8 cellular contexts compared by ENCODE assay signal in genomic region chr19:30666301-30666803, GRCh38.
DNase-seq lines count a peak whose midpoint lies in the region; ATAC-seq, FAIRE-seq and TF ChIP-seq lines count a peak whose summit lies in the region.

No MANE protein-coding gene starts in this region.

- CTCF ChIA-PET in A549 (lab: Yijun Ruan, JAX), result interaction anchor here (0.6 to 15.9 kb wide), 53 partner anchors 9 to 1956 kb away, joined by 3 to 298 read pairs (median 4); no protein-coding TSS in a partner anchor

- H3K4me2 ChIP-seq in A549 (no peak overlapping the region), parathyroid adenoma (ENCODE audit: low read length) (no peak overlapping the region)

- no peak for TF ChIP-seq EP300 in A549 (IDR thresholded peaks at IDR 0.05)

- no peak overlapping the region for H3K27ac ChIP-seq in A549
- H3K27ac ChIP-seq in parathyroid adenoma, result no peak overlapping the region

- no peak overlapping the region for H3K9ac ChIP-seq in parathyroid adenoma

- H3K4me1 ChIP-seq in A549 (peaks cover 8% of the 10 kb centered on the region; the same call in 1 of the 3 replicates), parathyroid adenoma (no peaks in the 10 kb centered on the region)

- no peak overlapping the region for H2AFZ ChIP-seq in parathyroid adenoma

- ATAC-seq in A549 (peak; percentile 30 to 73; a peak in 4 of 6 replicates), HG03565 (IDR thresholded peaks at IDR 0.05; ENCODE audit: unreplicated experiment) (no peak)

- TF ChIP-seq CTCF in A549 (IDR thresholded peaks at IDR 0.05) (peak; percentile 95), GM10266 (IDR thresholded peaks at IDR 0.05; ENCODE audit: control insufficient read depth, insufficient read depth, low read depth, missing control alignments) (peak; percentile 94), fibroblast of villous mesenchyme (IDR thresholded peaks at IDR 0.05; ENCODE audit: insufficient read depth, low read depth, low read length) (peak; percentile 98), parathyroid adenoma (IDR thresholded peaks at IDR 0.05) (peak; percentile 81)

- H3K9me3 ChIP-seq in A549 (no peaks in the 10 kb centered on the region), parathyroid adenoma (ENCODE audit: control insufficient read depth, low read length) (no peaks in the 10 kb centered on the region)

- peak; percentile 85 to 90 for TF ChIP-seq RAD21 in A549 (conservative IDR thresholded peaks at IDR 0.05 in 1 of 2, IDR thresholded peaks at IDR 0.05 in 1 of 2)

- DNase-seq in A549 (ENCODE audit: low read depth in 1 of 2, low spot score in 1 of 2) (peak; percentile 48 to 66), GM10266 (ENCODE audit: extremely low spot score) (peak; percentile 52), NCI-H460 (ENCODE audit: extremely low read depth, low read depth) (peak; percentile 17), activated T-cell treated with anti-CD3 and anti-CD28 coated beads for 1 hour (ENCODE audit: low read depth) (peak; percentile 36), fibroblast of villous mesenchyme (ENCODE audit: low read depth) (peak; percentile 19), GM19240 (ENCODE audit: insufficient read length, low spot score) (no peak)

- POLR2A ChIA-PET in A549 (lab: Yijun Ruan, JAX), result no interaction called here

- WGBS in A549 (ENCODE audit: missing lambda C conversion rate), result 3% methylated on average over 11 of the region's 11 CpGs

- H3K36me3 ChIP-seq in parathyroid adenoma (ENCODE audit: control insufficient read depth, insufficient read depth, low read length), result no peaks in the 10 kb centered on the region

- TF ChIP-seq POLR2A in A549 (IDR thresholded peaks at IDR 0.05; ENCODE audit: low read length), result no peak

- no peaks in the 10 kb centered on the region for H3K27me3 ChIP-seq in parathyroid adenoma (ENCODE audit: control insufficient read depth, insufficient read depth, low read length)

- no peak overlapping the region for H3K4me3 ChIP-seq in A549
- H3K4me3 ChIP-seq in fibroblast of villous mesenchyme (ENCODE audit: low read depth, low read length), result no peak overlapping the region
- no peak overlapping the region for H3K4me3 ChIP-seq in parathyroid adenoma (ENCODE audit: low read depth, low read length)

- no peaks in the 10 kb centered on the region for H3K79me2 ChIP-seq in parathyroid adenoma

- FAIRE-seq in A549 (lab: Jason Lieb, UNC), result peak; percentile 94

TF ChIP-seq in A549, 52 proteins besides CTCF, POLR2A, EP300 and RAD21:
- TF ChIP-seq SMC3 (IDR thresholded peaks at IDR 0.05) (peak; percentile 73), MYC (IDR thresholded peaks at IDR 0.05; ENCODE audit: borderline replicate concordance, low read length) (no peak)
